23 cellular contexts compared by ENCODE assay signal in the genomic region with DNA sequence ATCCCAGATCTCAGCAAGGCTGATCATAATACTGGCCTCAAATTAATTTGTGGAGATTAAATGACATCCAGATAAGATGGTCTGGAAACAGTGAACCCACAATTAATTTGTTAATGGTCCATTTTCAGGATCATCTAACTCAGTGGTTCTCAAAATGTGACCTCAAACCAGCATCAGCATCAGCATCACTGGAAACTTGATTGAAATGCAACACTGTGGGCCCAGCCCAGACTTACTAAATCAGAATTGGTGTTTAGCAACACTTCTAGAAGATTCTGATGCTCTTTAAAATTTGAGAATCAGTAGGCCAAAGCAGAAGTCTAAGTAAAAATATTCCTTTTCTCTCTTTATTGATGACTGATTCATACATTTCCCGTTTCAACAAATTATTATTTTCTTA. TPM values are rescaled to one million over a fixed set of nuclear protein-coding genes. Genes with fewer than 3 reads are reported as not detected.
DNase-seq lines count a peak whose midpoint lies in the region; ATAC-seq and TF ChIP-seq lines count a peak whose summit lies in the region.
"Had no signal": no experiment of that assay in that cellular context is flagged by ENCODE, and none has a peak within 500 bp of the region (broad histone marks: within the 10 kb centered on the region; RNA-seq: fewer than 3 reads in every experiment).

No MANE protein-coding gene starts in this region.

- H3K36me3 ChIP-seq in ACC112 (ENCODE audit: insufficient read depth, low read length) (no peaks in the 10 kb centered on the region), muscle layer of duodenum (ENCODE audit: control insufficient read depth in 1 of 2, insufficient read depth in 2 of 2, low read length in 2 of 2) (no peaks in the 10 kb centered on the region), subcutaneous abdominal adipose tissue (ENCODE audit: control insufficient read depth in 5 of 5, insufficient read depth in 5 of 5, low read length in 5 of 5) (no peaks in the 10 kb centered on the region)
- H3K36me3 ChIP-seq: SJSA1 had no signal

- peaks cover 20% of the 10 kb centered on the region for H3K4me1 ChIP-seq in ACC112 (ENCODE audit: control insufficient read depth, insufficient read depth, low read length, unreplicated experiment)
- H3K4me1 ChIP-seq in foreskin keratinocyte = peaks cover 9% of the 10 kb centered on the region
- peaks cover 0 to 23% of the 10 kb centered on the region in 2 donors for H3K4me1 ChIP-seq in muscle layer of duodenum (ENCODE audit: control insufficient read depth in 1 of 2, insufficient read depth in 2 of 2, low read length in 2 of 2)
- H3K4me1 ChIP-seq in subcutaneous abdominal adipose tissue (ENCODE audit: control insufficient read depth in 5 of 5, insufficient read depth in 5 of 5, low read length in 5 of 5) = peaks cover 7 to 23% (median 19%) of the 10 kb centered on the region in 5 donors
- H3K4me1 ChIP-seq: SJSA1 had no signal

- H2AFZ ChIP-seq in ACC112 (ENCODE audit: low read length, unreplicated experiment) = peak overlapping the region; percentile 27
- H2AFZ ChIP-seq: GM23248 had no signal

- peak overlapping the region; percentile 89 for H3K27ac ChIP-seq in ACC112 (ENCODE audit: low read depth, low read length)
- H3K27ac ChIP-seq in foreskin keratinocyte = peak overlapping the region; percentile 79
- H3K27ac ChIP-seq in muscle layer of duodenum (ENCODE audit: low read length) = peak overlapping the region; percentile 19
- H3K27ac ChIP-seq in subcutaneous abdominal adipose tissue (ENCODE audit: low read depth, low read length) = peak overlapping the region; percentile 50
- H3K27ac ChIP-seq: GM23248, HL-60, SJSA1 had no signal

- H3K4me3 ChIP-seq in ACC112 (ENCODE audit: low read depth, low read length) (no peak overlapping the region), muscle layer of duodenum (ENCODE audit: low read depth in 1 of 2, low read length in 2 of 2) (no peak overlapping the region), subcutaneous abdominal adipose tissue (ENCODE audit: low read depth in 1 of 5, low read length in 5 of 5) (no peak overlapping the region)
- H3K4me3 ChIP-seq: GM23248, SJSA1 had no signal

- H3K9me3 ChIP-seq in muscle layer of duodenum (ENCODE audit: control insufficient read depth in 1 of 2, low read length in 2 of 2) (no peaks in the 10 kb centered on the region), subcutaneous abdominal adipose tissue (ENCODE audit: control insufficient read depth in 5 of 5, low read length in 5 of 5) (no peaks in the 10 kb centered on the region)
- H3K9me3 ChIP-seq: SJSA1 had no signal

- no peak for ATAC-seq in foreskin keratinocyte
- no peak for ATAC-seq in activated CD4-positive, CD25-positive, alpha-beta regulatory T cell treated with anti-CD3 and anti-CD28 coated beads, Interleukin-2, amount 50 U/mL, for 24 hours
- no peak for ATAC-seq in GM21529 (IDR thresholded peaks at IDR 0.05; ENCODE audit: unreplicated experiment)
- ATAC-seq: HCT116 had no signal

- no peaks in the 10 kb centered on the region for H3K79me2 ChIP-seq in ACC112 (ENCODE audit: control insufficient read depth, insufficient read depth, low read length, unreplicated experiment)

- no peak for TF ChIP-seq CTCF in foreskin keratinocyte (conservative IDR thresholded peaks at IDR 0.05)

- no peak for DNase-seq in foreskin keratinocyte
- DNase-seq in NCI-H1092 treated with DMSO at 0.1 percent for 48 hours (lab: John Stamatoyannopoulos, UW) = no peak
- DNase-seq in DMS153 treated with DMSO at 0.1 percent for 48 hours (lab: John Stamatoyannopoulos, UW; ENCODE audit: unreplicated experiment) = no peak
- DNase-seq: 8988T; CD4-positive, alpha-beta memory T cell; DND-41; Kasumi-1; NCI-H1417; NCI-H187 treated with DMSO at 0.1 percent for 48 hours; NCI-H446 had no signal

- peak overlapping the region in 1 of 5 donors; percentile 28 for H3K9ac ChIP-seq in subcutaneous abdominal adipose tissue (ENCODE audit: low read length in 5 of 5)
- H3K9ac ChIP-seq: GM23248 had no signal

- H3K27me3 ChIP-seq in ACC112 (ENCODE audit: insufficient read depth, low read length) (0 out of 2 replicates have a peak, but pooled peaks cover 4% of the 10 kb centered on the region), foreskin keratinocyte (no peaks in the 10 kb centered on the region), muscle layer of duodenum (ENCODE audit: low read depth, low read length) (no peaks in the 10 kb centered on the region), subcutaneous abdominal adipose tissue (ENCODE audit: control insufficient read depth in 5 of 5, insufficient read depth in 4 of 5, low read length in 5 of 5) (no peaks in the 10 kb centered on the region)

RNA-seq across cellular contexts. Expression of a gene that starts 10.7 kb away (rescaled TPM):
- total RNA-seq in foreskin keratinocyte = not detected in 2 replicates
- polyA plus RNA-seq in foreskin keratinocyte = not detected in 2 replicates
- total RNA-seq: CD4-positive, alpha-beta memory T cell; GM23248; OCI-LY7; RPMI7951; SJSA1 had no signal
- polyA plus RNA-seq: BJ; CD4-positive, alpha-beta memory T cell; GM23248; IgD-negative memory B cell had no signal

RNA-seq across cellular contexts. Expression of a gene that starts 17.4 kb away (rescaled TPM):
- total RNA-seq in foreskin keratinocyte = 4.7 and 7.5 TPM in 2 replicates
- polyA plus RNA-seq in foreskin keratinocyte = 4.9 and 7.4 TPM in 2 replicates
- total RNA-seq: CD4-positive, alpha-beta memory T cell; GM23248; OCI-LY7; RPMI7951; SJSA1 had no signal
- polyA plus RNA-seq: BJ; CD4-positive, alpha-beta memory T cell; GM23248; IgD-negative memory B cell had no signal

RNA-seq across cellular contexts. Expression of a gene that starts 31.3 kb away (rescaled TPM):
- total RNA-seq in foreskin keratinocyte = not detected in 2 replicates
- polyA plus RNA-seq in foreskin keratinocyte = 0.04 TPM in 1 of 2 replicates, not detected in the other
- total RNA-seq: CD4-positive, alpha-beta memory T cell; GM23248; OCI-LY7; RPMI7951; SJSA1 had no signal
- polyA plus RNA-seq: BJ; CD4-positive, alpha-beta memory T cell; GM23248; IgD-negative memory B cell had no signal

RNA-seq across cellular contexts. Expression of a gene that starts 35.2 kb away (rescaled TPM):
- 167 and 323 TPM in 2 replicates for total RNA-seq in foreskin keratinocyte
- 152 and 315 TPM in 2 replicates for polyA plus RNA-seq in foreskin keratinocyte
- total RNA-seq: CD4-positive, alpha-beta memory T cell; GM23248; OCI-LY7; RPMI7951; SJSA1 had no signal
- polyA plus RNA-seq: BJ; CD4-positive, alpha-beta memory T cell; GM23248; IgD-negative memory B cell had no signal

RNA-seq across cellular contexts. Expression of a gene that starts 49.5 kb away (rescaled TPM):
- total RNA-seq in foreskin keratinocyte = not detected in 2 replicates
- not detected in 2 replicates for polyA plus RNA-seq in foreskin keratinocyte
- total RNA-seq: CD4-positive, alpha-beta memory T cell; GM23248; OCI-LY7; RPMI7951; SJSA1 had no signal
- polyA plus RNA-seq: BJ; CD4-positive, alpha-beta memory T cell; GM23248; IgD-negative memory B cell had no signal

Comparison
In these comparisons a context has a peak if more than half of its experiments do, and no peak if none do; other contexts are left out.
1. H3K27ac ChIP-seq: peak in every context shown above with its lines; median percentile 89 in ACC112; 79 in foreskin keratinocyte; 50 in subcutaneous abdominal adipose tissue; 19 in muscle layer of duodenum.